ENCODE assay signal across 1 cellular context in the genomic region with DNA sequence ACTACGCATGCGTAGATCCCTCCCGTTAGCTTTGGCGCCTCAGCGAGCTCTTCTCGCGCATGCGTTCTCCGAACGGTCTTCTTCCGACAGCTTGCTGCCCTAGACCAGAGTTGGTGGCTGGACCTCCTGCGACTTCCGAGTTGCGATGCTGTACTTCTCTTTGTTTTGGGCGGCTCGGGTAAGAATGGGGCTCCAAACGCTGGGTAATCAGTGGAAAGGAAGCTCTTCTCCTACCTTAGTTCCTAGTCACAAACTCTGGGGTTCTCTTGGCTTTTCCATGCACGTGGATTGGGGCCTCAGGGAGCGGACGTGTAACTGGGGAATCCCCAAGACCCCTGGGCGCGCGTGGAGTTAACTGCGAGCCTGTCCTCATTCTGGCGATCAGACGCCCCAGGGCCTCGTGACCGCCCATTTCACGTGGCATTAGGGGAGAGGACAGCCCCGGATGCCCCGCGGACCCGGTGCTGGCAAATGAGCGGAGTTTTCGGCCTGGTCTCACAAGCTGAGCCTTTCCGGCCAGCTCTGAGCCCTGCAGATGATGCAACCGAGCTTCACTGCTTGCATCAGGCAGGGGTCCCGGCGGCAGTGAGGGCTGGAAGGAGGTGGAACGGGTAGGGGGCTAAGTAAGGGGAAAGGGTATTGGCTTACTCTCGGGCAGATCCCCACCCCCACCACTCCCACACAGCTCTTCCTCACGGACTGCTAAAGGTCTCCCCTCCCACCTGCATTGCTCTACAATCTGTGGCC.
TF ChIP-seq lines count a peak whose summit lies in the region.

Gene SHMT2 (plus strand): TSS at position 78 of the 747 bp plus-strand sequence. CDS start 68 bp downstream, at position 146.

TF ChIP-seq in HepG2, 621 proteins besides CTCF, POLR2A, EP300 and RAD21 (continued from another document and continues in another):
- peak; percentile 39; the same call in 1 of the 2 replicates for TF ChIP-seq ZNF598 (CRISPR knock-in tag; IDR thresholded peaks at IDR 0.05; ENCODE audit: borderline replicate concordance)
- TF ChIP-seq SNAI1 (CRISPR knock-in tag; IDR thresholded peaks at IDR 0.05; ENCODE audit: borderline replicate concordance) = no peak
- TF ChIP-seq HINFP (CRISPR knock-in tag; IDR thresholded peaks at IDR 0.05; ENCODE audit: low read depth) = peak; percentile 74; the same call in 1 of the 2 replicates
- TF ChIP-seq TEAD2 (CRISPR knock-in tag; IDR thresholded peaks at IDR 0.05) = no peak
- peak; percentile 9; the same call in 1 of the 2 replicates for TF ChIP-seq DR1 (CRISPR knock-in tag; IDR thresholded peaks at IDR 0.05)
- no peak for TF ChIP-seq ZBTB21 (CRISPR knock-in tag; IDR thresholded peaks at IDR 0.05)
- TF ChIP-seq RBFOX2 (IDR thresholded peaks at IDR 0.05; ENCODE audit: low read depth, low read length) = peak; percentile 91
- TF ChIP-seq TGIF2 (CRISPR knock-in tag; IDR thresholded peaks at IDR 0.05) = no peak; the same call in 1 of the 2 replicates
- TF ChIP-seq ZNF503 (CRISPR knock-in tag; IDR thresholded peaks at IDR 0.05) = 0 out of 2 replicates have a peak, but pooled peaks have one; percentile 37
- TF ChIP-seq ZNF83 (CRISPR knock-in tag; IDR thresholded peaks at IDR 0.05; ENCODE audit: borderline replicate concordance) = no peak
- TF ChIP-seq PTBP1 (IDR thresholded peaks at IDR 0.05; ENCODE audit: low read depth, low read length, poor library complexity, severe bottlenecking) = no peak
- TF ChIP-seq STAT5B (CRISPR knock-in tag; IDR thresholded peaks at IDR 0.05) = no peak
- TF ChIP-seq ATF5 (CRISPR knock-in tag; IDR thresholded peaks at IDR 0.05; ENCODE audit: low read depth) = 0 out of 2 replicates have a peak, but pooled peaks have one; percentile 70
- no peak for TF ChIP-seq ZC3H4 (CRISPR knock-in tag; IDR thresholded peaks at IDR 0.05; ENCODE audit: borderline replicate concordance)
- peak; percentile 88 for TF ChIP-seq KLF6 (CRISPR knock-in tag; IDR thresholded peaks at IDR 0.05)
- peak; percentile 58; the same call in 1 of the 2 replicates for TF ChIP-seq ATF2 (CRISPR knock-in tag; IDR thresholded peaks at IDR 0.05)
- no peak for TF ChIP-seq KDM6A (CRISPR knock-in tag; IDR thresholded peaks at IDR 0.05; ENCODE audit: low read depth)
- no peak for TF ChIP-seq PCBP2 (optimal IDR thresholded peaks at IDR 0.05; ENCODE audit: low read depth, low read length, poor library complexity, severe bottlenecking)
- TF ChIP-seq, protein P1, sequence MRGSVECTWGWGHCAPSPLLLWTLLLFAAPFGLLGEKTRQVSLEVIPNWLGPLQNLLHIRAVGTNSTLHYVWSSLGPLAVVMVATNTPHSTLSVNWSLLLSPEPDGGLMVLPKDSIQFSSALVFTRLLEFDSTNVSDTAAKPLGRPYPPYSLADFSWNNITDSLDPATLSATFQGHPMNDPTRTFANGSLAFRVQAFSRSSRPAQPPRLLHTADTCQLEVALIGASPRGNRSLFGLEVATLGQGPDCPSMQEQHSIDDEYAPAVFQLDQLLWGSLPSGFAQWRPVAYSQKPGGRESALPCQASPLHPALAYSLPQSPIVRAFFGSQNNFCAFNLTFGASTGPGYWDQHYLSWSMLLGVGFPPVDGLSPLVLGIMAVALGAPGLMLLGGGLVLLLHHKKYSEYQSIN (CRISPR knock-in tag; IDR thresholded peaks at IDR 0.05; ENCODE audit: borderline replicate concordance) = no peak
- no peak for TF ChIP-seq GABPA (IDR thresholded peaks at IDR 0.05; ENCODE audit: low read depth, low read length)
- TF ChIP-seq GABPA (CRISPR knock-in tag; IDR thresholded peaks at IDR 0.05; ENCODE audit: low read depth) = no peak
- TF ChIP-seq, protein P2, sequence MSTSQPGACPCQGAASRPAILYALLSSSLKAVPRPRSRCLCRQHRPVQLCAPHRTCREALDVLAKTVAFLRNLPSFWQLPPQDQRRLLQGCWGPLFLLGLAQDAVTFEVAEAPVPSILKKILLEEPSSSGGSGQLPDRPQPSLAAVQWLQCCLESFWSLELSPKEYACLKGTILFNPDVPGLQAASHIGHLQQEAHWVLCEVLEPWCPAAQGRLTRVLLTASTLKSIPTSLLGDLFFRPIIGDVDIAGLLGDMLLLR (CRISPR knock-in tag; IDR thresholded peaks at IDR 0.05) = no peak
- no peak; the same call in 1 of the 2 replicates for TF ChIP-seq ZNF772 (CRISPR knock-in tag; IDR thresholded peaks at IDR 0.05)
- TF ChIP-seq ZFP90 (CRISPR knock-in tag; IDR thresholded peaks at IDR 0.05; ENCODE audit: borderline replicate concordance) = peak; percentile 63; the same call in 1 of the 2 replicates
- no peak for TF ChIP-seq HNF4G (IDR thresholded peaks at IDR 0.05; ENCODE audit: borderline replicate concordance, low read depth, low read length)
- no peak for TF ChIP-seq HNF4G (CRISPR knock-in tag; IDR thresholded peaks at IDR 0.05; ENCODE audit: borderline replicate concordance, low read depth)
- TF ChIP-seq ZNF615 (CRISPR knock-in tag; IDR thresholded peaks at IDR 0.05; ENCODE audit: borderline replicate concordance) = no peak
- no peak for TF ChIP-seq ZNF850 (CRISPR knock-in tag; conservative IDR thresholded peaks at IDR 0.05)
- TF ChIP-seq ZNF713 (CRISPR knock-in tag; IDR thresholded peaks at IDR 0.05) = no peak
- TF ChIP-seq, protein P3, sequence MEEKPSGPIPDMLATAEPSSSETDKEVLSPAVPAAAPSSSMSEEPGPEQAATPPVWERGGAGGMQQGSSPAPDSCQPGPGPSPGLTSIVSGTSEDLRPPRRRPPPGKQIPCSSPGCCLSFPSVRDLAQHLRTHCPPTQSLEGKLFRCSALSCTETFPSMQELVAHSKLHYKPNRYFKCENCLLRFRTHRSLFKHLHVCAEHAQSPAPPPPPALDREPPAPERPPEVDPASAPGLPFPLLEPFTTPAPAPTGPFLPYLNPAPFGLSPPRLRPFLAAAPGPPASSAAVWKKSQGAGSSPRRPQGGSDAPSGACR (CRISPR knock-in tag; IDR thresholded peaks at IDR 0.05) = no peak; the same call in 1 of the 2 replicates
- no peak for TF ChIP-seq SP2 (CRISPR knock-in tag; IDR thresholded peaks at IDR 0.05)
- TF ChIP-seq RFX1 (IDR thresholded peaks at IDR 0.05) = no peak
- no peak for TF ChIP-seq HMG20B (CRISPR knock-in tag; conservative IDR thresholded peaks at IDR 0.05)
- peak; percentile 61; the same call in 1 of the 2 replicates for TF ChIP-seq YEATS2 (CRISPR knock-in tag; IDR thresholded peaks at IDR 0.05; ENCODE audit: borderline replicate concordance)
- TF ChIP-seq NFYB (CRISPR knock-in tag; IDR thresholded peaks at IDR 0.05) = peak; percentile 24; the same call in 1 of the 2 replicates
- peak; percentile 90 for TF ChIP-seq ARNTL (CRISPR knock-in tag; IDR thresholded peaks at IDR 0.05)
- no peak for TF ChIP-seq TMF1 (CRISPR knock-in tag; IDR thresholded peaks at IDR 0.05; ENCODE audit: low read depth)
- TF ChIP-seq ZNF782 (CRISPR knock-in tag; IDR thresholded peaks at IDR 0.05; ENCODE audit: borderline replicate concordance) = peak; percentile 83; the same call in 1 of the 2 replicates
- TF ChIP-seq GRHL1 (CRISPR knock-in tag; conservative IDR thresholded peaks at IDR 0.05) = no peak
- TF ChIP-seq, protein P4, sequence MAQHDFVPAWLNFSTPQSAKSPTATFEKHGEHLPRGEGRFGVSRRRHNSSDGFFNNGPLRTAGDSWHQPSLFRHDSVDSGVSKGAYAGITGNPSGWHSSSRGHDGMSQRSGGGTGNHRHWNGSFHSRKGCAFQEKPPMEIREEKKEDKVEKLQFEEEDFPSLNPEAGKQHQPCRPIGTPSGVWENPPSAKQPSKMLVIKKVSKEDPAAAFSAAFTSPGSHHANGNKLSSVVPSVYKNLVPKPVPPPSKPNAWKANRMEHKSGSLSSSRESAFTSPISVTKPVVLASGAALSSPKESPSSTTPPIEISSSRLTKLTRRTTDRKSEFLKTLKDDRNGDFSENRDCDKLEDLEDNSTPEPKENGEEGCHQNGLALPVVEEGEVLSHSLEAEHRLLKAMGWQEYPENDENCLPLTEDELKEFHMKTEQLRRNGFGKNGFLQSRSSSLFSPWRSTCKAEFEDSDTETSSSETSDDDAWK (CRISPR knock-in tag; IDR thresholded peaks at IDR 0.05) = no peak
- no peak for TF ChIP-seq ZNF547 (CRISPR knock-in tag; IDR thresholded peaks at IDR 0.05)
- TF ChIP-seq, protein P5, sequence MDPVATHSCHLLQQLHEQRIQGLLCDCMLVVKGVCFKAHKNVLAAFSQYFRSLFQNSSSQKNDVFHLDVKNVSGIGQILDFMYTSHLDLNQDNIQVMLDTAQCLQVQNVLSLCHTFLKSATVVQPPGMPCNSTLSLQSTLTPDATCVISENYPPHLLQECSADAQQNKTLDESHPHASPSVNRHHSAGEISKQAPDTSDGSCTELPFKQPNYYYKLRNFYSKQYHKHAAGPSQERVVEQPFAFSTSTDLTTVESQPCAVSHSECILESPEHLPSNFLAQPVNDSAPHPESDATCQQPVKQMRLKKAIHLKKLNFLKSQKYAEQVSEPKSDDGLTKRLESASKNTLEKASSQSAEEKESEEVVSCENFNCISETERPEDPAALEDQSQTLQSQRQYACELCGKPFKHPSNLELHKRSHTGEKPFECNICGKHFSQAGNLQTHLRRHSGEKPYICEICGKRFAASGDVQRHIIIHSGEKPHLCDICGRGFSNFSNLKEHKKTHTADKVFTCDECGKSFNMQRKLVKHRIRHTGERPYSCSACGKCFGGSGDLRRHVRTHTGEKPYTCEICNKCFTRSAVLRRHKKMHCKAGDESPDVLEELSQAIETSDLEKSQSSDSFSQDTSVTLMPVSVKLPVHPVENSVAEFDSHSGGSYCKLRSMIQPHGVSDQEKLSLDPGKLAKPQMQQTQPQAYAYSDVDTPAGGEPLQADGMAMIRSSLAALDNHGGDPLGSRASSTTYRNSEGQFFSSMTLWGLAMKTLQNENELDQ (CRISPR knock-in tag; IDR thresholded peaks at IDR 0.05; ENCODE audit: borderline replicate concordance) = no peak
- no peak for TF ChIP-seq SUZ12 (IDR thresholded peaks at IDR 0.05; ENCODE audit: low read depth, low read length)
- TF ChIP-seq SIN3B (IDR thresholded peaks at IDR 0.05; ENCODE audit: low read length) = no peak
- TF ChIP-seq TAF15 (IDR thresholded peaks at IDR 0.05; ENCODE audit: low read depth, low read length, poor library complexity, severe bottlenecking) = no peak
- no peak for TF ChIP-seq THAP7 (CRISPR knock-in tag; IDR thresholded peaks at IDR 0.05)
- no peak for TF ChIP-seq SRSF1 (optimal IDR thresholded peaks at IDR 0.05; ENCODE audit: low read depth, low read length)
- TF ChIP-seq ZNF746 (CRISPR knock-in tag; IDR thresholded peaks at IDR 0.05) = peak; percentile 45; the same call in 1 of the 2 replicates
- TF ChIP-seq NPAS2 (CRISPR knock-in tag; IDR thresholded peaks at IDR 0.05; ENCODE audit: borderline replicate concordance) = no peak
